Comparison of ENCODE assay signal across 14 cellular contexts in genomic region chr2:222707102-222707688, GRCh38. TPM values are rescaled to one million over a fixed set of nuclear protein-coding genes. Genes with fewer than 3 reads are reported as not detected.
DNase-seq lines count a peak whose midpoint lies in the region; ATAC-seq and TF ChIP-seq lines count a peak whose summit lies in the region.
"Had no signal": no experiment of that assay in that cellular context is flagged by ENCODE, and none has a peak within 500 bp of the region (broad histone marks: within the 10 kb centered on the region; RNA-seq: fewer than 3 reads in every experiment).

No MANE protein-coding gene starts in this region.

- H3K4me3 Mint-ChIP-seq in Calu3 (ENCODE audit: low read depth, unreplicated experiment) (no peak overlapping the region), natural killer cell (no peak overlapping the region)
- H3K4me3 Mint-ChIP-seq in naive thymus-derived CD4-positive, alpha-beta T cell, result no peak overlapping the region
- H3K4me3 Mint-ChIP-seq: activated T-cell treated with anti-CD3 and anti-CD28 coated beads, Interleukin-2, amount 50 U/mL, for 24 hours had no signal

- DNase-seq in Calu3 (no peak), ascending aorta (ENCODE audit: low spot score in 2 of 2) (no peak), NAMALWA (ENCODE audit: low spot score) (no peak), ureter (ENCODE audit: low spot score) (no peak), natural killer cell (no peak)
- no peak for DNase-seq in naive thymus-derived CD4-positive, alpha-beta T cell
- no peak for DNase-seq in activated T-cell treated with anti-CD3 and anti-CD28 coated beads, Interleukin-2, amount 50 U/mL, for 1 hour
- DNase-seq: activated T-cell treated with anti-CD3 and anti-CD28 coated beads, Interleukin-2, amount 50 U/mL, for 24 hours; adrenal gland; DMS79 treated with DMSO at 0.1 percent for 48 hours; posterior cingulate gyrus; stimulated activated CD8-positive, alpha-beta memory T cell treated with anti-CD3 and anti-CD28 coated beads, Interleukin-4, amount 100 ng/mL, for 48 hours had no signal

- peak overlapping the region; percentile 23 to 32 for H3K27ac ChIP-seq in ascending aorta
- H3K27ac ChIP-seq in naive thymus-derived CD4-positive, alpha-beta T cell (ENCODE audit: low read depth, low read length), result no peak overlapping the region
- H3K27ac ChIP-seq: adrenal gland had no signal

- H3K36me3 Mint-ChIP-seq in Calu3 (ENCODE audit: insufficient read depth, unreplicated experiment) (peaks cover 95% of the 10 kb centered on the region), natural killer cell (no peaks in the 10 kb centered on the region)
- no peaks in the 10 kb centered on the region for H3K36me3 Mint-ChIP-seq in naive thymus-derived CD4-positive, alpha-beta T cell

- TF ChIP-seq CTCF in Calu3 (IDR thresholded peaks at IDR 0.05; ENCODE audit: unreplicated experiment), result no peak
- no peak for TF ChIP-seq CTCF in ascending aorta (IDR thresholded peaks at IDR 0.05)
- TF ChIP-seq CTCF in natural killer cell (IDR thresholded peaks at IDR 0.05), result no peak

- BruUV-seq in Calu3 (replicated peaks; lab: Mats Ljungman, UMichigan), result no TSS peak

- peaks cover 34% of the 10 kb centered on the region for H3K4me1 Mint-ChIP-seq in Calu3 (ENCODE audit: low read depth, unreplicated experiment)
- H3K4me1 Mint-ChIP-seq in naive thymus-derived CD4-positive, alpha-beta T cell, result peaks cover 0 to 15% (median 0%) of the 10 kb centered on the region in 7 donors
- H3K4me1 Mint-ChIP-seq in natural killer cell, result peaks cover 6 to 12% of the 10 kb centered on the region in 2 donors

- H3K27ac Mint-ChIP-seq in Calu3 (ENCODE audit: unreplicated experiment) (peak overlapping the region; percentile 63), natural killer cell (peak overlapping the region in 1 of 2 donors; percentile 10)
- peak overlapping the region in 1 of 9 donors; percentile 77 for H3K27ac Mint-ChIP-seq in naive thymus-derived CD4-positive, alpha-beta T cell
- H3K27ac Mint-ChIP-seq: activated T-cell treated with anti-CD3 and anti-CD28 coated beads, Interleukin-2, amount 50 U/mL, for 24 hours had no signal

- no peaks in the 10 kb centered on the region for H3K9me3 ChIP-seq in ascending aorta
- H3K9me3 ChIP-seq in naive thymus-derived CD4-positive, alpha-beta T cell (ENCODE audit: control insufficient read depth in 2 of 3, low read length in 3 of 3), result no peaks in the 10 kb centered on the region
- H3K9me3 ChIP-seq: adrenal gland had no signal

- ATAC-seq in HG02973 (IDR thresholded peaks at IDR 0.05; ENCODE audit: unreplicated experiment), result peak; percentile 2
- peak; percentile 1 for ATAC-seq in naive thymus-derived CD4-positive, alpha-beta T cell
- no peak for ATAC-seq in natural killer cell

- intact Hi-C loops in Calu3 (cut with micrococcal nuclease; ENCODE audit: unreplicated experiment), result loop anchor here (5.0 kb wide), 1 partner anchor 155 kb away; the partner anchor contains the start of gene ACSL3
- intact Hi-C loops in ascending aorta (cut with DNase I), result loop anchor here (2.0 to 5.0 kb wide), 2 partner anchors 85 to 198 kb away; no protein-coding TSS in a partner anchor
- intact Hi-C loops in naive thymus-derived CD4-positive, alpha-beta T cell (cut with micrococcal nuclease), result loop anchor here in 1 of 2 donors (5.0 kb wide), 1 partner anchor 650 kb away; no protein-coding TSS in a partner anchor
- intact Hi-C loops in natural killer cell (cut with micrococcal nuclease), result no loop called here

- H3K27me3 Mint-ChIP-seq in Calu3 (ENCODE audit: unreplicated experiment) (no peaks in the 10 kb centered on the region), natural killer cell (ENCODE audit: low read depth in 2 of 2) (peaks cover 16 to 18% of the 10 kb centered on the region in 2 donors)
- H3K27me3 Mint-ChIP-seq in naive thymus-derived CD4-positive, alpha-beta T cell, result peaks cover 33 to 52% (median 36%) of the 10 kb centered on the region in 5 donors

- no peaks in the 10 kb centered on the region for H3K9me3 Mint-ChIP-seq in Calu3 (ENCODE audit: low read depth, unreplicated experiment)
- H3K9me3 Mint-ChIP-seq in naive thymus-derived CD4-positive, alpha-beta T cell, result peaks cover 0 to 2% (median 0%) of the 10 kb centered on the region in 11 donors
- H3K9me3 Mint-ChIP-seq in natural killer cell, result no peaks in the 10 kb centered on the region
- H3K9me3 Mint-ChIP-seq: activated T-cell treated with anti-CD3 and anti-CD28 coated beads, Interleukin-2, amount 50 U/mL, for 24 hours had no signal

- no peaks in the 10 kb centered on the region for H3K27me3 ChIP-seq in ascending aorta
- no peaks in the 10 kb centered on the region for H3K27me3 ChIP-seq in naive thymus-derived CD4-positive, alpha-beta T cell (ENCODE audit: control insufficient read depth in 2 of 2, insufficient read depth in 2 of 2, low read length in 2 of 2)
- H3K27me3 ChIP-seq: adrenal gland had no signal

- no peaks in the 10 kb centered on the region for H3K36me3 ChIP-seq in ascending aorta
- no peaks in the 10 kb centered on the region for H3K36me3 ChIP-seq in naive thymus-derived CD4-positive, alpha-beta T cell (ENCODE audit: control insufficient read depth in 2 of 3, insufficient read depth in 3 of 3, low read length in 3 of 3)
- H3K36me3 ChIP-seq: adrenal gland had no signal

- POLR2A ChIA-PET in naive thymus-derived CD4-positive, alpha-beta T cell (lab: Charles Lee), result no interaction called here

- no peak overlapping the region for H3K4me3 ChIP-seq in ascending aorta
- H3K4me3 ChIP-seq in naive thymus-derived CD4-positive, alpha-beta T cell (ENCODE audit: low read length), result no peak overlapping the region
- H3K4me3 ChIP-seq: adrenal gland, coronary artery had no signal

- CTCF ChIA-PET in Calu3 (lab: Charles Lee), result interaction anchor here (0.9 to 1.4 kb wide), 5 partner anchors 37 to 232 kb away, joined by 4 to 6 read pairs (median 5); no protein-coding TSS in a partner anchor
- CTCF ChIA-PET in naive thymus-derived CD4-positive, alpha-beta T cell (lab: Charles Lee), result interaction anchor here (0.9 to 4.6 kb wide), 7 partner anchors 17 to 209 kb away, joined by 3 to 31 read pairs (median 3); no protein-coding TSS in a partner anchor

- peaks cover 0 to 28% of the 10 kb centered on the region in 2 donors for H3K4me1 ChIP-seq in ascending aorta
- no peaks in the 10 kb centered on the region for H3K4me1 ChIP-seq in naive thymus-derived CD4-positive, alpha-beta T cell (ENCODE audit: control insufficient read depth in 2 of 2, insufficient read depth in 2 of 2, low read length in 2 of 2)

RNA-seq across cellular contexts. Expression of gene MOGAT1, which starts 35.7 kb away (rescaled TPM):
- 35.9 and 51.2 TPM in 2 replicates for total RNA-seq in Calu3 (2022)
- total RNA-seq in ascending aorta, result not detected
- total RNA-seq in naive thymus-derived CD4-positive, alpha-beta T cell, result not detected
- polyA plus RNA-seq in naive thymus-derived CD4-positive, alpha-beta T cell, result not detected
- total RNA-seq in ureter, result not detected
- total RNA-seq in natural killer cell, result not detected
- total RNA-seq: adrenal gland had no signal

RNA-seq across cellular contexts. Expression of gene FARSB, which starts 51.3 kb away (rescaled TPM):
- 50.6 and 67.6 TPM in 2 replicates for total RNA-seq in Calu3 (2022)
- total RNA-seq in ascending aorta, result 4.4 TPM
- total RNA-seq in naive thymus-derived CD4-positive, alpha-beta T cell, result 10 to 100 TPM; 10.5 to 23.3 (median 13.8) TPM
- 10 to 100 TPM; 27.6 to 31.8 TPM for polyA plus RNA-seq in naive thymus-derived CD4-positive, alpha-beta T cell
- 34.2 TPM for total RNA-seq in ureter
- 10 to 100 TPM in 1 of 3 donors, 1 to 10 TPM in 2; 8.6 to 10.7 (median 9.7) TPM for total RNA-seq in natural killer cell

Comparison
In these comparisons a context has a peak if more than half of its experiments do, and no peak if none do; other contexts are left out.
1. ATAC-seq: peak in HG02973 (single experiment) and naive thymus-derived CD4-positive, alpha-beta T cell (single experiment); none in natural killer cell (0 of 3).
2. RNA of gene MOGAT1, which starts 35.7 kb away (total RNA-seq): 35.9 to 51.2 TPM in Calu3; not detected in ascending aorta (single experiment), not detected in naive thymus-derived CD4-positive, alpha-beta T cell, not detected in ureter (single experiment) and not detected in natural killer cell; every median in the first group is over 10 times any median in the second.